32 cellular contexts compared by ENCODE assay signal in the genomic region with DNA sequence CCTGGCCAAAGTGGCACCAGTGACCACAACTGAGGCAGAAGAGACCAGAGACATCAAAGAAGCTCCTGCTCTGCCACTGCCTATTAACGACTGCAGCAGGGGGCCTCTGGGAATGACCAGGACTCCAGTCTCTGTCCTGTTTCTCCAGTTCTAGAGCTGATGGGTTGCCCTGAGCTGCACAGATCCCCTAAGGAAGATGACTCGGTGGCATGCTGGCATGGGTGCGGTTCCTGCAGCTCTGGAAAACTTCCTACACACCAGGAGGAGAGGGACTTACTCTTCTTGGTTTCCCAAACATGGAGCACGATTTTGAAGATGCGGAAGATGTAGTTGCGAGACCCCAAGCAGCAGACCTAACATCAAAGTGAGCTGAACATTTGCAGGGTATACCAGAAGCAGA. TPM values are rescaled to one million over a fixed set of nuclear protein-coding genes. Genes with fewer than 3 reads are reported as not detected.
A peak's percentile ranks its signal among the peaks of the same experiment; 100 is the strongest.
DNase-seq lines count a peak whose midpoint lies in the region; ATAC-seq and TF ChIP-seq lines count a peak whose summit lies in the region.
"Had no signal": no experiment of that assay in that cellular context is flagged by ENCODE, and none has a peak within 500 bp of the region (broad histone marks: within the 10 kb centered on the region; RNA-seq: fewer than 3 reads in every experiment).

No MANE protein-coding gene starts in this region.

- H2BK120ac ChIP-seq in mesenchymal stem cell (ENCODE audit: low read depth, low read length): no peak overlapping the region

- H2AK5ac ChIP-seq in mesenchymal stem cell (ENCODE audit: low read length, severe bottlenecking): no peak overlapping the region

- H3K27me3 Mint-ChIP-seq in Caco-2 (ENCODE audit: insufficient read depth, unreplicated experiment) (no peaks in the 10 kb centered on the region), chondrocyte (ENCODE audit: low read depth) (no peaks in the 10 kb centered on the region), T-helper 17 cell (peaks cover 49% of the 10 kb centered on the region)
- peaks cover 49% of the 10 kb centered on the region for H3K27me3 Mint-ChIP-seq in T-helper 2 cell treated with Interferon-gamma antibody and Interleukin-4, amounts not matched to agents 5 μg/mL and 100 μg/mL, for 36 hours (ENCODE audit: low read depth)

- H3K79me1 ChIP-seq in mesenchymal stem cell (replicated peaks; ENCODE audit: low read length, poor library complexity, severe bottlenecking): no peaks in the 10 kb centered on the region

- H3K4me2 ChIP-seq in mesenchymal stem cell (ENCODE audit: low read length, poor library complexity, severe bottlenecking) (no peak overlapping the region), smooth muscle cell (peak overlapping the region; percentile 95)

- H3K4me3 Mint-ChIP-seq in Caco-2 (ENCODE audit: unreplicated experiment): no peak overlapping the region
- H3K4me3 Mint-ChIP-seq in chondrocyte (ENCODE audit: unreplicated experiment): peak overlapping the region; percentile 93
- no peak overlapping the region for H3K4me3 Mint-ChIP-seq in T-helper 17 cell
- H3K4me3 Mint-ChIP-seq in T-helper 2 cell treated with Interferon-gamma antibody and Interleukin-4, amounts not matched to agents 5 μg/mL and 100 μg/mL, for 36 hours: no peak overlapping the region
- H3K4me3 Mint-ChIP-seq: activated naive CD8-positive, alpha-beta T cell; effector memory CD8-positive, alpha-beta T cell; memory B cell had no signal

- H3K14ac ChIP-seq in mesenchymal stem cell (ENCODE audit: low read length in 2 of 2): no peak overlapping the region

- H4K20me1 ChIP-seq in smooth muscle cell (ENCODE audit: low read depth): peaks cover 34% of the 10 kb centered on the region

- H2BK5ac ChIP-seq in mesenchymal stem cell (ENCODE audit: low read depth, low read length, poor library complexity, severe bottlenecking): no peak overlapping the region

- peaks cover 11% of the 10 kb centered on the region for H3K79me2 ChIP-seq in smooth muscle cell (ENCODE audit: low read depth)

- H2BK15ac ChIP-seq in mesenchymal stem cell (ENCODE audit: low read depth, poor library complexity, severe bottlenecking): no peak overlapping the region

- BruUV-seq in Caco-2 (replicated peaks; lab: Mats Ljungman, UMichigan): no TSS peak

- H3K27ac Mint-ChIP-seq in Caco-2 (ENCODE audit: unreplicated experiment) (peak overlapping the region; percentile 61), chondrocyte (ENCODE audit: unreplicated experiment) (no peak overlapping the region), T-helper 17 cell (no peak overlapping the region)
- H3K27ac Mint-ChIP-seq in T-helper 2 cell treated with Interferon-gamma antibody and Interleukin-4, amounts not matched to agents 5 μg/mL and 100 μg/mL, for 36 hours: no peak overlapping the region
- H3K27ac Mint-ChIP-seq: activated naive CD8-positive, alpha-beta T cell; effector memory CD8-positive, alpha-beta T cell; immature natural killer cell; memory B cell had no signal

- no peak overlapping the region for H2BK12ac ChIP-seq in mesenchymal stem cell (ENCODE audit: low read length in 2 of 2)

- intact Hi-C loops in Caco-2 (cut with micrococcal nuclease; ENCODE audit: unreplicated experiment): loop anchor here (5.0 kb wide), 1 partner anchor 136 kb away; no protein-coding TSS in a partner anchor

- no peak overlapping the region for H4K8ac ChIP-seq in mesenchymal stem cell (ENCODE audit: low read length)

- POLR2A ChIA-PET in Caco-2 (lab: Charles Lee): no interaction called here

- peaks cover 14% of the 10 kb centered on the region for H3F3A ChIP-seq in smooth muscle cell (ENCODE audit: low read depth)

- no peak overlapping the region for H3K27ac ChIP-seq in mesenchymal stem cell (ENCODE audit: low read length, poor library complexity, severe bottlenecking)
- no peak overlapping the region for H3K27ac ChIP-seq in smooth muscle cell (ENCODE audit: low read depth)
- H3K27ac ChIP-seq: C4-2B, colonic mucosa, psoas muscle had no signal

- CTCF ChIA-PET in Caco-2 (lab: Charles Lee): no interaction called here

- no peaks in the 10 kb centered on the region for H3K9me3 ChIP-seq in Caco-2
- H3K9me3 ChIP-seq in mesenchymal stem cell (ENCODE audit: control insufficient read depth, low read length): no peaks in the 10 kb centered on the region
- H3K9me3 ChIP-seq in smooth muscle cell (replicated peaks; ENCODE audit: low read depth): no peaks in the 10 kb centered on the region
- no peaks in the 10 kb centered on the region for H3K9me3 ChIP-seq in T-helper 17 cell (ENCODE audit: control insufficient read depth, low read length, poor library complexity, severe bottlenecking)
- H3K9me3 ChIP-seq: colonic mucosa, psoas muscle, upper lobe of left lung had no signal

- H3K9me3 Mint-ChIP-seq in Caco-2 (ENCODE audit: unreplicated experiment) (peaks cover 9% of the 10 kb centered on the region), chondrocyte (ENCODE audit: low read depth) (no peaks in the 10 kb centered on the region)
- no peaks in the 10 kb centered on the region for H3K9me3 Mint-ChIP-seq in T-helper 2 cell treated with Interferon-gamma antibody and Interleukin-4, amounts not matched to agents 5 μg/mL and 100 μg/mL, for 36 hours
- H3K9me3 Mint-ChIP-seq: effector memory CD8-positive, alpha-beta T cell; memory B cell had no signal

- H3K27me3 ChIP-seq in Caco-2 (replicated peaks; ENCODE audit: control insufficient read depth, insufficient read depth, low read length) (no peaks in the 10 kb centered on the region), mesenchymal stem cell (ENCODE audit: control insufficient read depth in 1 of 2, insufficient read depth in 1 of 2, low read length in 2 of 2) (peaks cover 0 to 51% of the 10 kb centered on the region in 2 experiments), smooth muscle cell (ENCODE audit: low read depth) (no peaks in the 10 kb centered on the region)

- no peak overlapping the region for H3K18ac ChIP-seq in mesenchymal stem cell (ENCODE audit: low read depth in 1 of 2, low read length in 2 of 2)

- H3K4me1 ChIP-seq in Caco-2: peaks cover 50% of the 10 kb centered on the region
- peaks cover 17% of the 10 kb centered on the region for H3K4me1 ChIP-seq in mesenchymal stem cell (ENCODE audit: control insufficient read depth, insufficient read depth, low read depth, low read length)
- H3K4me1 ChIP-seq in smooth muscle cell (ENCODE audit: low read depth): peaks cover 12% of the 10 kb centered on the region
- H3K4me1 ChIP-seq: colonic mucosa, psoas muscle had no signal

- no peak overlapping the region for H3K23ac ChIP-seq in mesenchymal stem cell (ENCODE audit: low read length in 2 of 2)

- H3K9ac ChIP-seq in mesenchymal stem cell (ENCODE audit: low read length) (peak overlapping the region; percentile 91), smooth muscle cell (ENCODE audit: low read depth) (no peak overlapping the region)

- no peak overlapping the region for H3K4ac ChIP-seq in mesenchymal stem cell (ENCODE audit: low read depth in 1 of 2, low read length in 2 of 2)

- no peak overlapping the region for H2AFZ ChIP-seq in mesenchymal stem cell (ENCODE audit: low read depth, low read length)
- H2AFZ ChIP-seq in smooth muscle cell (ENCODE audit: low read depth): no peak overlapping the region

- H3K36me3 ChIP-seq in Caco-2 (ENCODE audit: control insufficient read depth, insufficient read depth, low read length): no peaks in the 10 kb centered on the region
- peaks cover 0 to 16% of the 10 kb centered on the region in 2 experiments for H3K36me3 ChIP-seq in mesenchymal stem cell (ENCODE audit: control insufficient read depth in 1 of 2, insufficient read depth in 2 of 2, low read depth in 1 of 2, low read length in 2 of 2)
- no peaks in the 10 kb centered on the region for H3K36me3 ChIP-seq in smooth muscle cell (ENCODE audit: low read depth)
- H3K36me3 ChIP-seq: colonic mucosa, upper lobe of left lung had no signal

- 82% methylated on average over 6 of the region's 6 CpGs for WGBS in mesenchymal stem cell
- 91% methylated on average over 6 of the region's 6 CpGs for WGBS in smooth muscle cell (ENCODE audit: low lambda C conversion rate)

- no peak for DNase-seq in Caco-2
- DNase-seq in chondrocyte (ENCODE audit: low spot score): no peak
- DNase-seq in mesenchymal stem cell: no peak
- no peak for DNase-seq in smooth muscle cell (lab: John Stamatoyannopoulos, UW; ENCODE audit: unreplicated experiment)
- DNase-seq in globus pallidus (ENCODE audit: low spot score): no peak
- no peak for DNase-seq in T-helper 17 cell
- DNase-seq in T-helper 2 cell treated with Interferon-gamma antibody and Interleukin-4, amounts not matched to agents 5 μg/mL and 100 μg/mL, for 36 hours (ENCODE audit: low spot score): no peak
- DNase-seq: activated CD4-positive, alpha-beta T cell treated with anti-CD3 and anti-CD28 coated beads for 4 hours; activated CD8-positive, alpha-beta memory T cell treated with anti-CD3 and anti-CD28 coated beads for 24 hours; activated effector memory CD4-positive, alpha-beta T cell treated with Interleukin-2 at 50 U/mL for 16 hours; activated T-cell treated with anti-CD3 and anti-CD28 coated beads for 4 hours; anterior cingulate cortex; Calu3; colonic mucosa; DMS79 treated with DMSO at 0.1 percent for 48 hours; effector memory CD8-positive, alpha-beta T cell; foreskin melanocyte; GDM1; immature natural killer cell; Kasumi-1; left cardiac atrium; MV-4-11; NCI-H1436 treated with DMSO at 0.1 percent for 48 hours; psoas muscle; SHP77; stimulated activated CD4-positive, alpha-beta T cell treated with anti-CD3 and anti-CD28 coated beads, Interleukin-4, amount 100 ng/mL, for 1 hour; upper lobe of left lung had no signal

- H3K4me3 ChIP-seq in Caco-2 (ENCODE audit: low read depth, low read length) (no peak overlapping the region), mesenchymal stem cell (ENCODE audit: insufficient read depth in 1 of 2, low read depth in 1 of 2, low read length in 2 of 2) (peak overlapping the region in 1 of 2 experiments; percentile 89), smooth muscle cell (peak overlapping the region; percentile 14)
- H3K4me3 ChIP-seq: colonic mucosa, psoas muscle had no signal

- peaks cover 6% of the 10 kb centered on the region for H3K36me3 Mint-ChIP-seq in Caco-2 (ENCODE audit: insufficient read depth, unreplicated experiment)
- H3K36me3 Mint-ChIP-seq in chondrocyte (ENCODE audit: low read depth): peaks cover 2% of the 10 kb centered on the region
- no peaks in the 10 kb centered on the region for H3K36me3 Mint-ChIP-seq in T-helper 17 cell (ENCODE audit: low read depth)
- no peaks in the 10 kb centered on the region for H3K36me3 Mint-ChIP-seq in T-helper 2 cell treated with Interferon-gamma antibody and Interleukin-4, amounts not matched to agents 5 μg/mL and 100 μg/mL, for 36 hours (ENCODE audit: low read depth)
- H3K36me3 Mint-ChIP-seq: activated naive CD8-positive, alpha-beta T cell; immature natural killer cell; memory B cell had no signal

- H4K91ac ChIP-seq in mesenchymal stem cell (ENCODE audit: low read length): no peak overlapping the region

- TF ChIP-seq CTCF in Caco-2 (IDR thresholded peaks at IDR 0.05; ENCODE audit: insufficient read depth in 1 of 2, low read depth in 1 of 2, low read length in 1 of 2, severe bottlenecking in 1 of 2, unreplicated experiment in 1 of 2) (no peak), chondrocyte (IDR thresholded peaks at IDR 0.05) (no peak), smooth muscle cell (IDR thresholded peaks at IDR 0.05; ENCODE audit: borderline replicate concordance, insufficient read depth, poor library complexity, severe bottlenecking) (no peak)

- ATAC-seq in GM21825 (IDR thresholded peaks at IDR 0.05; ENCODE audit: unreplicated experiment) (no peak), T-helper 17 cell (no peak)
- ATAC-seq: effector memory CD8-positive, alpha-beta T cell; left cardiac atrium; psoas muscle; sciatic nerve had no signal

- H3K4me1 Mint-ChIP-seq in Caco-2 (ENCODE audit: low read depth, unreplicated experiment) (peaks cover 52% of the 10 kb centered on the region), chondrocyte (ENCODE audit: low read depth) (peaks cover 58% of the 10 kb centered on the region), T-helper 17 cell (peaks cover 12% of the 10 kb centered on the region)
- peaks cover 8% of the 10 kb centered on the region for H3K4me1 Mint-ChIP-seq in T-helper 2 cell treated with Interferon-gamma antibody and Interleukin-4, amounts not matched to agents 5 μg/mL and 100 μg/mL, for 36 hours (ENCODE audit: low read depth)

RNA-seq across cellular contexts. Expression of a gene that starts 2.7 kb away (rescaled TPM):
- total RNA-seq in Caco-2 (2022) (2.0 and 2.1 TPM in 2 replicates), chondrocyte (65.8 to 119 TPM (median 116 TPM) in 3 replicates), smooth muscle cell (19.4 and 25.4 TPM in 2 replicates), T-helper 17 cell (not detected)
- polyA plus RNA-seq in mesenchymal stem cell (2013, experiment 1 of 2): 0.57 TPM
- polyA plus RNA-seq in mesenchymal stem cell (2013, experiment 2 of 2): 0.41 TPM
- 21.4 and 29.5 TPM in 2 replicates for polyA plus RNA-seq in smooth muscle cell
- total RNA-seq: Calu3 had no signal
